13 cellular contexts compared by ENCODE assay signal in genomic region chr2:236935131-236935530, GRCh38.
DNase-seq lines count a peak whose midpoint lies in the region; TF ChIP-seq lines count a peak whose summit lies in the region.
"Had no signal": no experiment of that assay in that cellular context is flagged by ENCODE, and none has a peak within 500 bp of the region (broad histone marks: within the 10 kb centered on the region; RNA-seq: fewer than 3 reads in every experiment).

No MANE protein-coding gene starts in this region.

- H3K9me3 ChIP-seq in esophagus muscularis mucosa (no peaks in the 10 kb centered on the region), stomach (no peaks in the 10 kb centered on the region), MM.1S (replicated peaks; ENCODE audit: insufficient read depth, low read length) (no peaks in the 10 kb centered on the region)
- H3K9me3 ChIP-seq: A549, BE2C had no signal

- no peaks in the 10 kb centered on the region for H3K27me3 Mint-ChIP-seq in neural crest cell (ENCODE audit: low read depth)

- intact Hi-C loops in esophagus muscularis mucosa (cut with DNase I) (no loop called here), stomach (cut with DNase I; ENCODE audit: low total_unique reads) (no loop called here)

- TF ChIP-seq CTCF in coronary artery (IDR thresholded peaks at IDR 0.05) (no peak), esophagus muscularis mucosa (IDR thresholded peaks at IDR 0.05) (no peak), neural crest cell (conservative IDR thresholded peaks at IDR 0.05) (no peak), stomach (IDR thresholded peaks at IDR 0.05) (no peak), MM.1S (IDR thresholded peaks at IDR 0.05; ENCODE audit: low read length) (no peak)

- no peak overlapping the region for H3K4me2 ChIP-seq in MM.1S (ENCODE audit: low read depth, low read length)
- H3K4me2 ChIP-seq: A549 had no signal

- H3K27ac ChIP-seq in coronary artery, result no peak overlapping the region
- H3K27ac ChIP-seq in esophagus muscularis mucosa (replicated peaks in 1 of 4), result no peak overlapping the region
- H3K27ac ChIP-seq in stomach, result no peak overlapping the region
- no peak overlapping the region for H3K27ac ChIP-seq in MM.1S (ENCODE audit: low read length)
- H3K27ac ChIP-seq: A549, C4-2B had no signal

- H4K20me1 ChIP-seq in MM.1S (ENCODE audit: insufficient read depth, low read length), result no peaks in the 10 kb centered on the region

- H3K27ac Mint-ChIP-seq in neural crest cell (ENCODE audit: unreplicated experiment), result peak overlapping the region; percentile 68
- H3K27ac Mint-ChIP-seq: H9 had no signal

- H3K4me1 ChIP-seq in esophagus muscularis mucosa (peaks cover 0 to 5% (median 0%) of the 10 kb centered on the region in 4 donors), stomach (no peaks in the 10 kb centered on the region), MM.1S (ENCODE audit: low read length) (no peaks in the 10 kb centered on the region)
- H3K4me1 ChIP-seq: A549 had no signal

- H3K4me3 ChIP-seq in coronary artery (no peak overlapping the region), esophagus muscularis mucosa (no peak overlapping the region), stomach (no peak overlapping the region), MM.1S (ENCODE audit: low read length) (no peak overlapping the region)
- H3K4me3 ChIP-seq: A549 had no signal

- DNase-seq in coronary artery (ENCODE audit: low spot score) (peak; percentile 52), esophagus muscularis mucosa (ENCODE audit: extremely low spot score) (peak; percentile 80), neural crest cell (ENCODE audit: low read depth, low spot score) (no peak), stomach (peak; percentile 18), MM.1S (no peak), foreskin melanocyte (no peak)
- DNase-seq: BE2C; CD4-positive, alpha-beta memory T cell; DMS79; GOT3; H9 had no signal

- H3K27me3 ChIP-seq in esophagus muscularis mucosa, result peaks cover 0 to 19% (median 0%) of the 10 kb centered on the region in 4 donors
- H3K27me3 ChIP-seq in stomach, result no peaks in the 10 kb centered on the region
- no peaks in the 10 kb centered on the region for H3K27me3 ChIP-seq in MM.1S (replicated peaks; ENCODE audit: insufficient read depth, low read length)

- H3K36me3 ChIP-seq in esophagus muscularis mucosa, result no peaks in the 10 kb centered on the region
- H3K36me3 ChIP-seq in stomach, result no peaks in the 10 kb centered on the region
- H3K36me3 ChIP-seq in MM.1S (replicated peaks; ENCODE audit: insufficient read depth, low read length), result no peaks in the 10 kb centered on the region
- H3K36me3 ChIP-seq: BE2C had no signal

- no peaks in the 10 kb centered on the region for H3F3A ChIP-seq in MM.1S (ENCODE audit: insufficient read depth, low read length)

- no peaks in the 10 kb centered on the region for H3K36me3 Mint-ChIP-seq in neural crest cell (ENCODE audit: low read depth)
- H3K36me3 Mint-ChIP-seq: CD4-positive, alpha-beta memory T cell had no signal

- no peak overlapping the region for H3K4me3 Mint-ChIP-seq in neural crest cell
- H3K4me3 Mint-ChIP-seq: CD4-positive, alpha-beta memory T cell; H9 had no signal

- no peak overlapping the region for H2AFZ ChIP-seq in MM.1S (ENCODE audit: low read length)

- WGBS in esophagus muscularis mucosa, result 78% methylated on average over 4 of the region's 4 CpGs
- 80 to 95% (median 84%) methylated on average over 4 of the region's 4 CpGs for WGBS in stomach, 5 donors

- peaks cover 3% of the 10 kb centered on the region for H3K9me3 Mint-ChIP-seq in neural crest cell
- H3K9me3 Mint-ChIP-seq: H9 had no signal

- H3K9me2 ChIP-seq in MM.1S (replicated peaks; ENCODE audit: insufficient read depth, low read length), result no peaks in the 10 kb centered on the region

- no peak for TF ChIP-seq EP300 in esophagus muscularis mucosa (IDR thresholded peaks at IDR 0.05)
- TF ChIP-seq EP300 in stomach (IDR thresholded peaks at IDR 0.05), result no peak

- H3K9ac ChIP-seq in MM.1S (ENCODE audit: low read length), result no peak overlapping the region

- H3K4me1 Mint-ChIP-seq in neural crest cell, result peaks cover 13% of the 10 kb centered on the region

- H3K79me2 ChIP-seq in MM.1S (ENCODE audit: low read length), result no peaks in the 10 kb centered on the region

- TF ChIP-seq POLR2A in esophagus muscularis mucosa (IDR thresholded peaks at IDR 0.05; ENCODE audit: low read depth) (no peak), stomach (IDR thresholded peaks at IDR 0.05) (no peak)

Comparison
In these comparisons a context has a peak if more than half of its experiments do, and no peak if none do; other contexts are left out.
1. DNase-seq: peak in coronary artery (single experiment), esophagus muscularis mucosa (single experiment) and stomach (single experiment); none in neural crest cell (single experiment), MM.1S (single experiment) and foreskin melanocyte (single experiment).